ENCODE assay signal across 8 cellular contexts in genomic region chr22:44697423-44698179, GRCh38. TPM values are rescaled to one million over a fixed set of nuclear protein-coding genes. Genes with fewer than 3 reads are reported as not detected.
A peak's percentile ranks its signal among the peaks of the same experiment; 100 is the strongest.
DNase-seq lines count a peak whose midpoint lies in the region; ATAC-seq and TF ChIP-seq lines count a peak whose summit lies in the region.

No MANE protein-coding gene starts in this region.

- BruUV-seq in IMR-90 (replicated peaks; lab: Mats Ljungman, UMichigan) = no TSS peak

- no peak overlapping the region for H3K4me3 ChIP-seq in IMR-90 (ENCODE audit: insufficient read depth, low read depth, low read length)
- no peak overlapping the region for H3K4me3 ChIP-seq in right cardiac atrium (ENCODE audit: low read length)
- no peak overlapping the region for H3K4me3 ChIP-seq in skeletal muscle tissue (ENCODE audit: low read length in 3 of 3)

- peak overlapping the region; percentile 13; the same call in 1 of the 2 replicates for H4K5ac ChIP-seq in IMR-90 (ENCODE audit: low read depth, low read length)

- no peak overlapping the region for H3K27ac Mint-ChIP-seq in T-helper 2 cell treated with Interferon-gamma antibody and Interleukin-4, amounts not matched to agents 5 μg/mL and 100 μg/mL, for 36 hours

- TF ChIP-seq RAD21 in IMR-90 (IDR thresholded peaks at IDR 0.05; ENCODE audit: low read length) = peak; percentile 92

- peak overlapping the region; percentile 1; the same call in 1 of the 2 replicates for H3K9ac ChIP-seq in IMR-90 (ENCODE audit: low read depth, low read length)
- H3K9ac ChIP-seq in skeletal muscle tissue (ENCODE audit: low read depth in 1 of 3, low read length in 3 of 3) = peak overlapping the region in 1 of 3 donors; percentile 40

- H3K9me3 Mint-ChIP-seq in T-helper 2 cell treated with Interferon-gamma antibody and Interleukin-4, amounts not matched to agents 5 μg/mL and 100 μg/mL, for 36 hours = no peaks in the 10 kb centered on the region

- H3K36me3 ChIP-seq in IMR-90 (ENCODE audit: control insufficient read depth, insufficient read depth, low read length) (no peaks in the 10 kb centered on the region), skeletal muscle tissue (ENCODE audit: control insufficient read depth in 3 of 3, insufficient read depth in 3 of 3, low read length in 3 of 3) (no peaks in the 10 kb centered on the region)

- H2BK15ac ChIP-seq in IMR-90 (ENCODE audit: low read depth, low read length) = peak overlapping the region; percentile 93; the same call in 2 of the 3 replicates

- H3K4me1 Mint-ChIP-seq in T-helper 2 cell treated with Interferon-gamma antibody and Interleukin-4, amounts not matched to agents 5 μg/mL and 100 μg/mL, for 36 hours (ENCODE audit: low read depth) = peaks cover 3% of the 10 kb centered on the region

- H3K4ac ChIP-seq in IMR-90 (ENCODE audit: low read depth, low read length) = peak overlapping the region; percentile 75

- CTCF ChIA-PET in IMR-90 (lab: Yijun Ruan, JAX) = interaction anchor here (1.0 kb wide), 1 partner anchor 38 kb away, joined by 3 read pairs; no protein-coding TSS in a partner anchor

- H2AK9ac ChIP-seq in IMR-90 (replicated peaks; ENCODE audit: low read depth, low read length, poor library complexity) = peak overlapping the region; percentile 97

- H2AK5ac ChIP-seq in IMR-90 (ENCODE audit: low read depth, low read length) = peak overlapping the region; percentile 90

- H3K23ac ChIP-seq in IMR-90 (ENCODE audit: low read depth, low read length) = peak overlapping the region; percentile 80; the same call in 1 of the 2 replicates

- dilution Hi-C loops in IMR-90 (cut with HindIII; ENCODE audit: low sequenced_read_pairs, unreplicated experiment) = no loop called here

- DNase-seq in DMS114 treated with DMSO at 0.1 percent for 48 hours (lab: John Stamatoyannopoulos, UW; ENCODE audit: unreplicated experiment) (peak; percentile 34), IMR-90 (peak; percentile 65), amniotic epithelial cell (ENCODE audit: low read depth) (peak; percentile 33), right cardiac atrium (peak; percentile 84 to 95 (median 93))
- peak; percentile 82 for DNase-seq in T-helper 2 cell treated with Interferon-gamma antibody and Interleukin-4, amounts not matched to agents 5 μg/mL and 100 μg/mL, for 36 hours (ENCODE audit: low spot score)

- no peaks in the 10 kb centered on the region; the same call in 1 of the 2 replicates for H4K20me1 ChIP-seq in IMR-90 (ENCODE audit: insufficient read depth, low read length)

- H2BK5ac ChIP-seq in IMR-90 (ENCODE audit: low read depth, low read length, poor library complexity, severe bottlenecking) = peak overlapping the region; percentile 67

- peaks cover 4 to 19% of the 10 kb centered on the region in 2 experiments; a peak in 3 of 4 replicates for H3K79me1 ChIP-seq in IMR-90 (ENCODE audit: low read depth in 1 of 2, low read length in 2 of 2)

- H3K9me1 ChIP-seq in IMR-90 (ENCODE audit: insufficient read depth, low read length) = peaks cover 14% of the 10 kb centered on the region; the same call in 1 of the 2 replicates

- intact Hi-C loops in IMR-90 (cut with micrococcal nuclease) (no loop called here), right cardiac atrium (cut with DNase I) (loop anchor here (1.0 to 2.0 kb wide), 3 partner anchors 37 to 39 kb away; no protein-coding TSS in a partner anchor)

- H3K36me3 Mint-ChIP-seq in T-helper 2 cell treated with Interferon-gamma antibody and Interleukin-4, amounts not matched to agents 5 μg/mL and 100 μg/mL, for 36 hours (ENCODE audit: low read depth) = no peaks in the 10 kb centered on the region

- peak overlapping the region; percentile 86 for H2BK120ac ChIP-seq in IMR-90 (ENCODE audit: low read depth, low read length)

- no peak overlapping the region for H3K4me3 Mint-ChIP-seq in T-helper 2 cell treated with Interferon-gamma antibody and Interleukin-4, amounts not matched to agents 5 μg/mL and 100 μg/mL, for 36 hours

- peak; percentile 93 for TF ChIP-seq CTCF in IMR-90 (conservative IDR thresholded peaks at IDR 0.05; ENCODE audit: low read depth, low read length)

- H3K27me3 Mint-ChIP-seq in T-helper 2 cell treated with Interferon-gamma antibody and Interleukin-4, amounts not matched to agents 5 μg/mL and 100 μg/mL, for 36 hours (ENCODE audit: low read depth) = no peaks in the 10 kb centered on the region

- ATAC-seq in IMR-90 (ENCODE audit: low read depth) (peak; percentile 32), right cardiac atrium (peak; percentile 43 to 65), GM18502 (IDR thresholded peaks at IDR 0.05; ENCODE audit: poor library complexity, unreplicated experiment) (no peak), GM18517 (IDR thresholded peaks at IDR 0.05; ENCODE audit: unreplicated experiment) (no peak)

- peaks cover 30% of the 10 kb centered on the region for H3K4me1 ChIP-seq in IMR-90 (ENCODE audit: control insufficient read depth, insufficient read depth, low read length)
- no peaks in the 10 kb centered on the region for H3K4me1 ChIP-seq in right cardiac atrium (ENCODE audit: control insufficient read depth, insufficient read depth, low read length)
- H3K4me1 ChIP-seq in skeletal muscle tissue (ENCODE audit: control insufficient read depth in 3 of 3, insufficient read depth in 3 of 3, low read length in 3 of 3) = peaks cover 4 to 10% (median 5%) of the 10 kb centered on the region in 3 donors

- in situ Hi-C loops in IMR-90 (cut with MboI; ENCODE audit: low sequenced_read_pairs) = loop anchor here (5.0 kb wide), 1 partner anchor 40 kb away; no protein-coding TSS in a partner anchor

- no peaks in the 10 kb centered on the region for H3K9me3 ChIP-seq in IMR-90 (ENCODE audit: control insufficient read depth, insufficient read depth, low read length)
- H3K9me3 ChIP-seq in right cardiac atrium (ENCODE audit: control insufficient read depth, low read length) = no peaks in the 10 kb centered on the region
- no peaks in the 10 kb centered on the region for H3K9me3 ChIP-seq in skeletal muscle tissue (ENCODE audit: control insufficient read depth in 3 of 3, low read length in 3 of 3)

- 43% methylated on average over 5 of the region's 22 CpGs; no CpG with 5 or more reads in 1 of the 2 experiments for WGBS in IMR-90 (ENCODE audit: extremely low coverage in 2 of 2, insufficient read length in 1 of 2), 2 experiments
- 26% methylated on average over 22 of the region's 22 CpGs for WGBS in right cardiac atrium

- H3K4me2 ChIP-seq in IMR-90 (ENCODE audit: low read depth, low read length) = no peak overlapping the region

- H4K91ac ChIP-seq in IMR-90 (ENCODE audit: insufficient read depth, low read depth, low read length) = peak overlapping the region; percentile 91

- H3K56ac ChIP-seq in IMR-90 (ENCODE audit: extremely low read depth, insufficient read depth, low read length) = no peak overlapping the region

- H3K14ac ChIP-seq in IMR-90 (replicated peaks; ENCODE audit: low read depth, low read length) = peak overlapping the region; percentile 48

- H2AFZ ChIP-seq in IMR-90 (replicated peaks; ENCODE audit: low read length, poor library complexity) = peak overlapping the region; percentile 76

- TF ChIP-seq POLR2A in IMR-90 (IDR thresholded peaks at IDR 0.05; ENCODE audit: low read depth, low read length) = 0 out of 2 replicates have a peak, but pooled peaks have one; percentile 27

- H3K18ac ChIP-seq in IMR-90 (ENCODE audit: low read depth, low read length) = peak overlapping the region; percentile 7; the same call in 1 of the 2 replicates

- H3K27me3 ChIP-seq in IMR-90 (ENCODE audit: control insufficient read depth, insufficient read depth, low read length) = no peaks in the 10 kb centered on the region
- no peaks in the 10 kb centered on the region for H3K27me3 ChIP-seq in right cardiac atrium (ENCODE audit: control insufficient read depth, insufficient read depth)
- H3K27me3 ChIP-seq in skeletal muscle tissue (ENCODE audit: control insufficient read depth in 3 of 3, insufficient read depth in 3 of 3, low read length in 3 of 3) = peaks cover 0 to 26% (median 9%) of the 10 kb centered on the region in 3 donors

- H4K8ac ChIP-seq in IMR-90 (ENCODE audit: low read depth in 2 of 2, low read length in 2 of 2) = peak overlapping the region; percentile 57 to 70; a peak in 3 of 4 replicates

- H2BK20ac ChIP-seq in IMR-90 (ENCODE audit: low read depth, low read length) = peak overlapping the region; percentile 57

- peak overlapping the region; percentile 73; the same call in 1 of the 2 replicates for H3K27ac ChIP-seq in IMR-90 (ENCODE audit: insufficient read depth, low read length)
- H3K27ac ChIP-seq in right cardiac atrium (ENCODE audit: low read length) = no peak overlapping the region
- peak overlapping the region; percentile 7 for H3K27ac ChIP-seq in skeletal muscle tissue (ENCODE audit: low read depth, low read length)

- POLR2A ChIA-PET in IMR-90 (lab: Charles Lee; ENCODE audit: unreplicated experiment) = no interaction called here

TF ChIP-seq in IMR-90, 13 proteins besides CTCF, POLR2A, EP300 and RAD21:
- TF ChIP-seq, protein P1, sequence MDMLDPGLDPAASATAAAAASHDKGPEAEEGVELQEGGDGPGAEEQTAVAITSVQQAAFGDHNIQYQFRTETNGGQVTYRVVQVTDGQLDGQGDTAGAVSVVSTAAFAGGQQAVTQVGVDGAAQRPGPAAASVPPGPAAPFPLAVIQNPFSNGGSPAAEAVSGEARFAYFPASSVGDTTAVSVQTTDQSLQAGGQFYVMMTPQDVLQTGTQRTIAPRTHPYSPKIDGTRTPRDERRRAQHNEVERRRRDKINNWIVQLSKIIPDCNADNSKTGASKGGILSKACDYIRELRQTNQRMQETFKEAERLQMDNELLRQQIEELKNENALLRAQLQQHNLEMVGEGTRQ (IDR thresholded peaks at IDR 0.05; ENCODE audit: low read depth, low read length) = no peak
- TF ChIP-seq MAZ (IDR thresholded peaks at IDR 0.05; ENCODE audit: borderline replicate concordance, low read depth, low read length) = peak; percentile 68; the same call in 1 of the 2 replicates
- no peak for TF ChIP-seq FOS (IDR thresholded peaks at IDR 0.05; ENCODE audit: low read depth, low read length)
- TF ChIP-seq SMC3 (IDR thresholded peaks at IDR 0.05; ENCODE audit: low read depth, low read length) = peak; percentile 91
- TF ChIP-seq RCOR1 (IDR thresholded peaks at IDR 0.05; ENCODE audit: insufficient replicate concordance, low read length) = peak; percentile 97

RNA-seq across cellular contexts. Expression of gene PRR5, which starts 4.4 kb away (rescaled TPM):
- total RNA-seq in IMR-90 (2012; rRNA removed) (7.5 and 8.1 TPM in 2 replicates), right cardiac atrium (10 to 100 TPM in 1 of 4 donors, 1 to 10 TPM in 3; 6.9 to 10.9 (median 9.5) TPM), skeletal muscle tissue (17.2 TPM)
- polyA plus RNA-seq in IMR-90 (2012; rRNA removed) (23.1 and 24.3 TPM in 2 replicates), right cardiac atrium (6.1 TPM)
- polyA plus RNA-seq in IMR-90 (2012; cell fraction: cytosol; rRNA removed) = 17.7 and 39.4 TPM in 2 replicates
- 39.7 and 77.7 TPM in 2 replicates for polyA plus RNA-seq in IMR-90 (2012; cell fraction: nucleus; rRNA removed; ENCODE audit: low replicate concordance)

RNA-seq across cellular contexts. Expression of gene ARHGAP8, which starts 54.8 kb away (rescaled TPM):
- total RNA-seq in IMR-90 (2012; rRNA removed) (0.18 and 0.28 TPM in 2 replicates), right cardiac atrium (1 to 10 TPM in 1 of 4 donors, under 1 TPM in 3; 0.26 to 1.9 (median 0.74) TPM), skeletal muscle tissue (0.52 TPM)
- polyA plus RNA-seq in IMR-90 (2012; rRNA removed) (0.06 and 0.21 TPM in 2 replicates), right cardiac atrium (0.02 TPM)
- 0.11 and 0.17 TPM in 2 replicates for polyA plus RNA-seq in IMR-90 (2012; cell fraction: cytosol; rRNA removed)
- 0.78 and 0.85 TPM in 2 replicates for polyA plus RNA-seq in IMR-90 (2012; cell fraction: nucleus; rRNA removed; ENCODE audit: low replicate concordance)

Comparison
In these comparisons a context has a peak if more than half of its experiments do, and no peak if none do; other contexts are left out.
1. DNase-seq: peak in every context shown above with its lines; median percentile 93 in right cardiac atrium; 82 in T-helper 2 cell treated with Interferon-gamma antibody and Interleukin-4, amounts not matched to agents 5 μg/mL and 100 μg/mL, for 36 hours; 65 in IMR-90; 34 in DMS114 treated with DMSO at 0.1 percent for 48 hours; 33 in amniotic epithelial cell.
2. ATAC-seq: peak in IMR-90 (single experiment) and right cardiac atrium (2 of 2); none in GM18502 (single experiment) and GM18517 (single experiment).